ENCODE assay signal across 8 cellular contexts in the genomic region with DNA sequence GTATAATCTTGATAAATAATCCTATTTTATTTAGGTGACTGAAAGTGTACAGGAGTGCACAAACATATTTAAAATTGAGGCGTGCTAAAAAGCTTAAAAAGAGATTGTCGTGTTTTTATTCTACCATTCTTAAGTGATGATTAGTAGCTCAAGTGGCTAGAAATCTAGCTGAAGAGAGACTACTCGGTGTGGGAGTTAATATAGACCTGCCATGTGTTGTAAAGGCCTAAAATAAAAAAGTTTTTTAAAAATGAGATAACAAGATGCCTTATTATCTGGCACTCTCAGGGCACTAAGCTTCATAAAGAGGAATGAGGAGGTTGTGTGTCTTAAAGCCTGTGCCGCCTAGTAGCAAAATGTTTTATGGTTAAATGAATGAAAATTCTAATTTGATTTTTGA. TPM values are rescaled to one million over a fixed set of nuclear protein-coding genes. Genes with fewer than 3 reads are reported as not detected.
DNase-seq lines count a peak whose midpoint lies in the region; ATAC-seq and TF ChIP-seq lines count a peak whose summit lies in the region.

No MANE protein-coding gene starts in this region.

- H3K4me1 ChIP-seq in SK-N-SH (ENCODE audit: control insufficient read depth in 1 of 2, insufficient read depth in 2 of 2, low read depth in 1 of 2, low read length in 1 of 2) (peaks cover 0 to 11% of the 10 kb centered on the region in 2 experiments; a peak in 2 of 4 replicates), iPS-20b (ENCODE audit: insufficient read depth, low read length) (no peaks in the 10 kb centered on the region), subcutaneous abdominal adipose tissue (ENCODE audit: control insufficient read depth in 5 of 5, insufficient read depth in 5 of 5, low read length in 5 of 5) (peaks cover 0 to 37% (median 27%) of the 10 kb centered on the region in 5 donors)

- TF ChIP-seq RAD21 in SK-N-SH (IDR thresholded peaks at IDR 0.05; ENCODE audit: low read length) = no peak

- ATAC-seq in SK-N-SH treated with all-trans-retinoic acid at 6 μM for 48 hours (no peak), HG03571 (IDR thresholded peaks at IDR 0.05; ENCODE audit: unreplicated experiment) (no peak)
- no peak for ATAC-seq in activated CD8-positive, alpha-beta T cell treated with anti-CD3 and anti-CD28 coated beads, Interleukin-2, amount 10 ng/mL, durations not matched to agents 7 days and 5 days

- TF ChIP-seq CTCF in SK-N-SH (IDR thresholded peaks at IDR 0.05) = no peak

- peak overlapping the region; percentile 98 for H3K4me3 Mint-ChIP-seq in activated CD8-positive, alpha-beta T cell treated with anti-CD3 and anti-CD28 coated beads, Interleukin-2, amount 10 ng/mL, durations not matched to agents 7 days and 5 days

- H3K27ac Mint-ChIP-seq in activated CD8-positive, alpha-beta T cell treated with anti-CD3 and anti-CD28 coated beads, Interleukin-2, amount 10 ng/mL, durations not matched to agents 7 days and 5 days = peak overlapping the region; percentile 97

- H3F3A ChIP-seq in SK-N-SH (replicated peaks; ENCODE audit: insufficient read depth) = no peaks in the 10 kb centered on the region

- peaks cover 42% of the 10 kb centered on the region for H3K4me1 Mint-ChIP-seq in activated CD8-positive, alpha-beta T cell treated with anti-CD3 and anti-CD28 coated beads, Interleukin-2, amount 10 ng/mL, durations not matched to agents 7 days and 5 days (ENCODE audit: low read depth)

- H3K36me3 ChIP-seq in SK-N-SH (replicated peaks in 1 of 2; ENCODE audit: control insufficient read depth in 1 of 2, insufficient read depth in 2 of 2, low read length in 1 of 2) (peaks cover 3 to 7% of the 10 kb centered on the region in 2 experiments), iPS-20b (ENCODE audit: insufficient read depth, low read depth, low read length) (no peaks in the 10 kb centered on the region), subcutaneous abdominal adipose tissue (ENCODE audit: control insufficient read depth in 5 of 5, insufficient read depth in 5 of 5, low read length in 5 of 5) (no peaks in the 10 kb centered on the region)

- peaks cover 14% of the 10 kb centered on the region for H3K36me3 Mint-ChIP-seq in activated CD8-positive, alpha-beta T cell treated with anti-CD3 and anti-CD28 coated beads, Interleukin-2, amount 10 ng/mL, durations not matched to agents 7 days and 5 days (ENCODE audit: low read depth)

- CTCF ChIA-PET in SK-N-SH (lab: Yijun Ruan, JAX) = interaction anchor here (0.9 to 1.9 kb wide), 4 partner anchors 9 to 725 kb away, joined by 3 to 5 read pairs (median 4); no protein-coding TSS in a partner anchor
- CTCF ChIA-PET in activated CD8-positive, alpha-beta T cell treated with anti-CD3 and anti-CD28 coated beads, Interleukin-2, amount 10 ng/mL, durations not matched to agents 7 days and 5 days (lab: Charles Lee) = no interaction called here

- DNase-seq in SK-N-SH (no peak), NOMO-1 (lab: John Stamatoyannopoulos, UW; ENCODE audit: unreplicated experiment in 2 of 2) (no peak), NCI-H748 (lab: John Stamatoyannopoulos, UW; ENCODE audit: unreplicated experiment) (no peak)
- DNase-seq in activated CD8-positive, alpha-beta T cell treated with anti-CD3 and anti-CD28 coated beads, Interleukin-2, amount 10 ng/mL, durations not matched to agents 7 days and 5 days = no peak

- H3K9me3 ChIP-seq in SK-N-SH (no peaks in the 10 kb centered on the region), iPS-20b (ENCODE audit: insufficient read depth, low read depth, low read length) (no peaks in the 10 kb centered on the region), subcutaneous abdominal adipose tissue (ENCODE audit: control insufficient read depth in 5 of 5, low read length in 5 of 5) (no peaks in the 10 kb centered on the region)

- no peaks in the 10 kb centered on the region for H3K9me2 ChIP-seq in SK-N-SH

- WGBS in SK-N-SH (ENCODE audit: low lambda C conversion rate) = 48% methylated on average over 4 of the region's 4 CpGs

- peaks cover 2% of the 10 kb centered on the region for H3K27me3 Mint-ChIP-seq in activated CD8-positive, alpha-beta T cell treated with anti-CD3 and anti-CD28 coated beads, Interleukin-2, amount 10 ng/mL, durations not matched to agents 7 days and 5 days (ENCODE audit: low read depth)

- H3K27me3 ChIP-seq in SK-N-SH (ENCODE audit: insufficient read depth) = no peaks in the 10 kb centered on the region
- H3K27me3 ChIP-seq in iPS-20b (ENCODE audit: insufficient read depth, low read length) = no peaks in the 10 kb centered on the region
- no peaks in the 10 kb centered on the region for H3K27me3 ChIP-seq in subcutaneous abdominal adipose tissue (ENCODE audit: control insufficient read depth in 5 of 5, insufficient read depth in 4 of 5, low read length in 5 of 5)

- POLR2A ChIA-PET in SK-N-SH (lab: Yijun Ruan, JAX) = interaction anchor here (1.5 kb wide), 1 partner anchor 89 kb away, joined by 4 read pairs; a partner anchor contains a TSS
- POLR2A ChIA-PET in activated CD8-positive, alpha-beta T cell treated with anti-CD3 and anti-CD28 coated beads, Interleukin-2, amount 10 ng/mL, durations not matched to agents 7 days and 5 days (lab: Charles Lee) = interaction anchor here (1.2 kb wide), 1 partner anchor 654 kb away, joined by 3 read pairs; a partner anchor contains a TSS

- H3K27ac ChIP-seq in SK-N-SH (ENCODE audit: low read depth in 2 of 2, low read length in 1 of 2) (peak overlapping the region in 1 of 2 experiments; percentile 85; a peak in 1 of 4 replicates), iPS-20b (ENCODE audit: low read length) (no peak overlapping the region), subcutaneous abdominal adipose tissue (ENCODE audit: low read depth, low read length) (peak overlapping the region; percentile 97)

- peaks cover 61% of the 10 kb centered on the region for H4K20me1 ChIP-seq in SK-N-SH (ENCODE audit: insufficient read depth)

- H3K4me3 ChIP-seq in SK-N-SH (ENCODE audit: low read depth in 2 of 2, low read length in 1 of 2) = peak overlapping the region; percentile 82 to 97
- H3K4me3 ChIP-seq in iPS-20b (ENCODE audit: low read length) = peak overlapping the region; percentile 89
- peak overlapping the region; percentile 68 to 95 (median 91) for H3K4me3 ChIP-seq in subcutaneous abdominal adipose tissue (ENCODE audit: low read depth in 1 of 5, low read length in 5 of 5)

- H3K9me3 Mint-ChIP-seq in activated CD8-positive, alpha-beta T cell treated with anti-CD3 and anti-CD28 coated beads, Interleukin-2, amount 10 ng/mL, durations not matched to agents 7 days and 5 days (ENCODE audit: insufficient read depth) = no peaks in the 10 kb centered on the region

- no peak for TF ChIP-seq EP300 in SK-N-SH (IDR thresholded peaks at IDR 0.05; ENCODE audit: borderline replicate concordance in 1 of 2, low read depth in 1 of 2, low read length in 1 of 2)

- H3K79me2 ChIP-seq in SK-N-SH (ENCODE audit: insufficient read depth) = peaks cover 64% of the 10 kb centered on the region

- H2AFZ ChIP-seq in SK-N-SH (ENCODE audit: low read depth) = no peak overlapping the region

- H3K4me2 ChIP-seq in SK-N-SH = peak overlapping the region; percentile 90

- peak overlapping the region; percentile 89 for H3K9ac ChIP-seq in SK-N-SH
- peak overlapping the region; percentile 81; the same call in 1 of the 2 replicates for H3K9ac ChIP-seq in iPS-20b (ENCODE audit: low read depth, low read length)
- peak overlapping the region in 4 of 5 donors; percentile 86 to 99 (median 97) for H3K9ac ChIP-seq in subcutaneous abdominal adipose tissue (ENCODE audit: low read length in 5 of 5)

TF ChIP-seq in SK-N-SH, 30 proteins besides CTCF, POLR2A, EP300 and RAD21:
- TF ChIP-seq RXRA (IDR thresholded peaks at IDR 0.05; ENCODE audit: borderline replicate concordance, low read depth) (no peak), YY1 (IDR thresholded peaks at IDR 0.05; ENCODE audit: low read depth) (no peak), TEAD4 (IDR thresholded peaks at IDR 0.05; ENCODE audit: borderline replicate concordance, insufficient read depth) (no peak), MEF2A (IDR thresholded peaks at IDR 0.05; ENCODE audit: borderline replicate concordance, low read depth) (no peak), TAF1 (IDR thresholded peaks at IDR 0.05; ENCODE audit: borderline replicate concordance, low read depth, low read length) (no peak), CHD2 (IDR thresholded peaks at IDR 0.05; ENCODE audit: low read length, partially characterized antibody) (no peak), NFIC (IDR thresholded peaks at IDR 0.05; ENCODE audit: borderline replicate concordance) (no peak)
- TF ChIP-seq, protein P1, sequence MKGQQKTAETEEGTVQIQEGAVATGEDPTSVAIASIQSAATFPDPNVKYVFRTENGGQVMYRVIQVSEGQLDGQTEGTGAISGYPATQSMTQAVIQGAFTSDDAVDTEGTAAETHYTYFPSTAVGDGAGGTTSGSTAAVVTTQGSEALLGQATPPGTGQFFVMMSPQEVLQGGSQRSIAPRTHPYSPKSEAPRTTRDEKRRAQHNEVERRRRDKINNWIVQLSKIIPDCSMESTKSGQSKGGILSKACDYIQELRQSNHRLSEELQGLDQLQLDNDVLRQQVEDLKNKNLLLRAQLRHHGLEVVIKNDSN (IDR thresholded peaks at IDR 0.05; ENCODE audit: borderline replicate concordance, low read depth) = no peak

TF ChIP-seq in SK-N-SH treated with all-trans-retinoic acid at 6 μM for 48 hours, 23 proteins besides CTCF, POLR2A, EP300 and RAD21 (continues in another document):
- TF ChIP-seq GLIS3 (CRISPR knock-in tag; IDR thresholded peaks at IDR 0.05) = no peak
- TF ChIP-seq ZNF70 (CRISPR knock-in tag; IDR thresholded peaks at IDR 0.05) = no peak
- no peak for TF ChIP-seq ZC3H10 (CRISPR knock-in tag; IDR thresholded peaks at IDR 0.05)
- no peak for TF ChIP-seq ZFP30 (CRISPR knock-in tag; IDR thresholded peaks at IDR 0.05)
- no peak for TF ChIP-seq ARNTL (CRISPR knock-in tag; IDR thresholded peaks at IDR 0.05; ENCODE audit: borderline replicate concordance, low read depth)

RNA-seq across cellular contexts. Expression of a gene that starts 1.7 kb away (rescaled TPM):
- polyA plus RNA-seq in SK-N-SH (2012; rRNA removed) = 44.6 and 65.6 TPM in 2 replicates
- polyA plus RNA-seq in SK-N-SH (2012; cell fraction: cytosol; rRNA removed) = 85.6 and 130 TPM in 2 replicates
- polyA plus RNA-seq in SK-N-SH (2012; cell fraction: nucleus; rRNA removed) = 11.0 and 33.0 TPM in 2 replicates
- 100 to 1,000 TPM; 144 to 154 TPM for total RNA-seq in activated CD8-positive, alpha-beta T cell treated with anti-CD3 and anti-CD28 coated beads, Interleukin-2, amount 10 ng/mL, durations not matched to agents 7 days and 5 days
